In the genomic region with DNA sequence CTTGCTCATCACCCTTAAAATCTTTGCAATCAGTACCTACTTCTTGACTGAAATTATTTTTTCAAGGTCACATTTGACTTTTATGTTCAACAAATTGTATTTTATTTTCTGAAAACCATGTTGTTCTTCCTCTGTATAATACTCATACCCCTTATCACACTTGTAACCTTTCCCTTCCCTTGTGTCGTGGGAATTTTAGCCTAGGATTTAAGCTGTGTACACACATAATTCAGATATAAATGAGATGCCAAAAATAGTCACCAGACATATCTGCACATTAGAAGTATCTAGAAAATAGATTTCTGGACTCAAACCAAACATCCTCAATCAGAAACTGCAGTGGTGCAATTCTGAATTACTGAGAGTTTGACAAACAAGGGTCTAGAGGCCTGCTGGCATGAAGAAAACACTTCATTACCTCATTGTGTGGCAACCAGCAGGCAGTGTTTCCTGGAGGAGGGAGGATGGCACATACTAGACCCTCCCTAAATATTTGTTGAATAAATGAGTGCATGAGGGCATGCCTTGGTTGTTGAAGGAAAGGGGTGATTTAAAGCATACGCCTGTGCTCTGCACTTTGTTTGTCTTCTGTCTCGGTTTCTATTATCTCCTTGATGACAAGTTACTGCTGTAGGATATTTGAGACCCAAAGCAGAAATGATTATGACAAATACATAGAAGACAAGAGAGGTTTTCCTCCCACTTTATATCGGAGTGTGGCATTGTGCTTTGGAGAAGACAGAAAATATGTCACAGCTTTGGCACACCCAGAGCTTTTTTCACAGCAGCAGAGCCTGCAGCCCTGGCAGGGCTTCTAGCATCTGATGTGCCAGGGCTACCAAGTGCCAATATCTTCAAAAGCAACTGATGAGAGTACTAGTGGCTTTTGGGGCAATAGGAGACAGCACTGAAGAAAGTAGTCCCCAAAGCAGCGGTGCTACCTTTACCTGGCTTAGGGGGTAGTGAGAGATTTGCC, we compare ENCODE assay signal across 15 cellular contexts.
DNase-seq lines count a peak whose midpoint lies in the region; ATAC-seq and TF ChIP-seq lines count a peak whose summit lies in the region.
"Had no signal": no experiment of that assay in that cellular context is flagged by ENCODE, and none has a peak within 500 bp of the region (broad histone marks: within the 10 kb centered on the region; RNA-seq: fewer than 3 reads in every experiment).

No MANE protein-coding gene starts in this region.

- no peak overlapping the region for H3K4me3 ChIP-seq in fibroblast of the aortic adventitia (ENCODE audit: low read depth, low read length)
- H3K4me3 ChIP-seq: esophagus squamous epithelium had no signal

- in situ Hi-C loops in G401 (cut with HindIII; ENCODE audit: low sequenced_read_pairs) = no loop called here

- no peak overlapping the region for H3K4me3 Mint-ChIP-seq in activated CD4-positive, alpha-beta T cell treated with anti-CD3 and anti-CD28 coated beads for 36 hours
- no peak overlapping the region for H3K4me3 Mint-ChIP-seq in natural killer cell treated with Interleukin-12 subunit alpha and Interleukin-12 subunit beta and Interleukin-15 and Interleukin-18, amount 100 ng/mL, for 72 hours
- H3K4me3 Mint-ChIP-seq: activated B cell treated with CpG ODN at 0.5 μM for 24 hours; activated naive CD8-positive, alpha-beta T cell treated with anti-CD3 and anti-CD28 coated beads, Interleukin-2, amount 10 ng/mL, durations not matched to agents 7 days and 5 days had no signal

- TF ChIP-seq CTCF in fibroblast of the aortic adventitia (IDR thresholded peaks at IDR 0.05; ENCODE audit: insufficient read depth, low read length) = no peak

- no peak overlapping the region for H3K27ac Mint-ChIP-seq in activated CD4-positive, alpha-beta T cell treated with anti-CD3 and anti-CD28 coated beads for 36 hours
- H3K27ac Mint-ChIP-seq in natural killer cell treated with Interleukin-12 subunit alpha and Interleukin-12 subunit beta and Interleukin-15 and Interleukin-18, amount 100 ng/mL, for 72 hours = no peak overlapping the region
- H3K27ac Mint-ChIP-seq: activated B cell treated with CpG ODN at 0.5 μM for 24 hours; activated naive CD8-positive, alpha-beta T cell treated with anti-CD3 and anti-CD28 coated beads, Interleukin-2, amount 10 ng/mL, durations not matched to agents 7 days and 5 days had no signal

- intact Hi-C loops in activated CD4-positive, alpha-beta T cell treated with anti-CD3 and anti-CD28 coated beads for 36 hours (cut with DNase I, micrococcal nuclease) = no loop called here

- H3K9me3 Mint-ChIP-seq in activated CD4-positive, alpha-beta T cell treated with anti-CD3 and anti-CD28 coated beads for 36 hours (ENCODE audit: low read depth) = peaks cover 2% of the 10 kb centered on the region
- peaks cover 4% of the 10 kb centered on the region for H3K9me3 Mint-ChIP-seq in natural killer cell treated with Interleukin-12 subunit alpha and Interleukin-12 subunit beta and Interleukin-15 and Interleukin-18, amount 100 ng/mL, for 72 hours
- H3K9me3 Mint-ChIP-seq: activated B cell treated with CpG ODN at 0.5 μM for 24 hours; activated naive CD8-positive, alpha-beta T cell treated with anti-CD3 and anti-CD28 coated beads, Interleukin-2, amount 10 ng/mL, durations not matched to agents 7 days and 5 days had no signal

- H3K4me1 Mint-ChIP-seq in activated CD4-positive, alpha-beta T cell treated with anti-CD3 and anti-CD28 coated beads for 36 hours = no peaks in the 10 kb centered on the region
- H3K4me1 Mint-ChIP-seq in natural killer cell treated with Interleukin-12 subunit alpha and Interleukin-12 subunit beta and Interleukin-15 and Interleukin-18, amount 100 ng/mL, for 72 hours (ENCODE audit: low read depth in 2 of 2) = no peaks in the 10 kb centered on the region
- H3K4me1 Mint-ChIP-seq: activated B cell treated with CpG ODN at 0.5 μM for 24 hours; activated naive CD8-positive, alpha-beta T cell treated with anti-CD3 and anti-CD28 coated beads, Interleukin-2, amount 10 ng/mL, durations not matched to agents 7 days and 5 days had no signal

- H3K27me3 Mint-ChIP-seq in activated CD4-positive, alpha-beta T cell treated with anti-CD3 and anti-CD28 coated beads for 36 hours = no peaks in the 10 kb centered on the region
- peaks cover 0 to 3% of the 10 kb centered on the region in 2 donors for H3K27me3 Mint-ChIP-seq in natural killer cell treated with Interleukin-12 subunit alpha and Interleukin-12 subunit beta and Interleukin-15 and Interleukin-18, amount 100 ng/mL, for 72 hours
- H3K27me3 Mint-ChIP-seq: activated B cell treated with CpG ODN at 0.5 μM for 24 hours; activated naive CD8-positive, alpha-beta T cell treated with anti-CD3 and anti-CD28 coated beads, Interleukin-2, amount 10 ng/mL, durations not matched to agents 7 days and 5 days had no signal

- POLR2A ChIA-PET in activated CD4-positive, alpha-beta T cell treated with anti-CD3 and anti-CD28 coated beads for 36 hours (lab: Charles Lee) = no interaction called here

- DNase-seq in G401 (ENCODE audit: low spot score) (peak; percentile 51), NCI-H345 treated with DMSO at 0.1 percent for 48 hours (lab: John Stamatoyannopoulos, UW; ENCODE audit: unreplicated experiment) (peak; percentile 79), fibroblast of the aortic adventitia (ENCODE audit: low read depth) (peak; percentile 2), occipital lobe (lab: John Stamatoyannopoulos, UW) (peak; percentile 52), COLO829 (ENCODE audit: low spot score) (no peak)
- DNase-seq in activated CD4-positive, CD25-positive, alpha-beta regulatory T cell treated with anti-CD3 and anti-CD28 coated beads, Interleukin-2, amount 50 U/mL, for 72 hours = no peak
- DNase-seq in activated CD4-positive, alpha-beta T cell treated with anti-CD3 and anti-CD28 coated beads for 36 hours = no peak
- no peak for DNase-seq in natural killer cell treated with Interleukin-12 subunit alpha and Interleukin-12 subunit beta and Interleukin-15 and Interleukin-18, amount 100 ng/mL, for 72 hours (ENCODE audit: low spot score)
- DNase-seq: activated B cell treated with CpG ODN at 0.5 μM for 24 hours; activated naive CD8-positive, alpha-beta T cell treated with anti-CD3 and anti-CD28 coated beads, Interleukin-2, amount 10 ng/mL, durations not matched to agents 7 days and 5 days; esophagus squamous epithelium; IMR-90; NCI-H1105 treated with DMSO at 0.1 percent for 48 hours; retina; stimulated activated CD4-positive, alpha-beta T cell treated with anti-CD3 and anti-CD28 coated beads, Interleukin-2, amount 100 ng/mL, for 48 hours had no signal

- no peak for ATAC-seq in activated CD4-positive, alpha-beta T cell treated with anti-CD3 and anti-CD28 coated beads for 36 hours
- no peak for ATAC-seq in natural killer cell treated with Interleukin-12 subunit alpha and Interleukin-12 subunit beta and Interleukin-15 and Interleukin-18, amount 100 ng/mL, for 72 hours

- H3K36me3 Mint-ChIP-seq in activated CD4-positive, alpha-beta T cell treated with anti-CD3 and anti-CD28 coated beads for 36 hours (ENCODE audit: low read depth) = no peaks in the 10 kb centered on the region
- H3K36me3 Mint-ChIP-seq in natural killer cell treated with Interleukin-12 subunit alpha and Interleukin-12 subunit beta and Interleukin-15 and Interleukin-18, amount 100 ng/mL, for 72 hours = no peaks in the 10 kb centered on the region
- H3K36me3 Mint-ChIP-seq: activated naive CD8-positive, alpha-beta T cell treated with anti-CD3 and anti-CD28 coated beads, Interleukin-2, amount 10 ng/mL, durations not matched to agents 7 days and 5 days had no signal

- CTCF ChIA-PET in activated CD4-positive, alpha-beta T cell treated with anti-CD3 and anti-CD28 coated beads for 36 hours (lab: Charles Lee) = no interaction called here

Comparison
In these comparisons a context has a peak if more than half of its experiments do, and no peak if none do; other contexts are left out.
1. DNase-seq: peak in G401 (single experiment), NCI-H345 treated with DMSO at 0.1 percent for 48 hours (single experiment), fibroblast of the aortic adventitia (single experiment) and occipital lobe (single experiment); none in activated CD4-positive, CD25-positive, alpha-beta regulatory T cell treated with anti-CD3 and anti-CD28 coated beads, Interleukin-2, amount 50 U/mL, for 72 hours (single experiment), activated CD4-positive, alpha-beta T cell treated with anti-CD3 and anti-CD28 coated beads for 36 hours (single experiment), natural killer cell treated with Interleukin-12 subunit alpha and Interleukin-12 subunit beta and Interleukin-15 and Interleukin-18, amount 100 ng/mL, for 72 hours (single experiment) and COLO829 (single experiment).